8 cellular contexts compared by ENCODE assay signal in genomic region chr12:125185740-125186470, GRCh38. TPM values are rescaled to one million over a fixed set of nuclear protein-coding genes. Genes with fewer than 3 reads are reported as not detected.
DNase-seq lines count a peak whose midpoint lies in the region; ATAC-seq and TF ChIP-seq lines count a peak whose summit lies in the region.

Gene TMEM132B, plus strand, starts transcription at chr12:125186386.

- no peak within 1 kb of the TSS for H3K9ac ChIP-seq in adipocyte (ENCODE audit: low read length)

- H3K27ac ChIP-seq in heart right ventricle (no peak within 1 kb of the TSS), prostate gland (no peak within 1 kb of the TSS)

- intact Hi-C loops in heart right ventricle (cut with DNase I) = loop anchor here in 7 of 10 donors (5.0 to 10.0 kb wide), 5 partner anchors 139 to 1689 kb away; no protein-coding TSS in a partner anchor
- intact Hi-C loops in prostate gland (cut with DNase I) = no loop called here

- H3K4me1 ChIP-seq in adipocyte (ENCODE audit: control insufficient read depth, insufficient read depth, low read length) (peaks cover 14% of the 10 kb centered on the region), heart right ventricle (peaks cover 3 to 32% (median 11%) of the 10 kb centered on the region in 9 donors), prostate gland (replicated peaks) (peaks cover 8% of the 10 kb centered on the region)

- peak; percentile 71 for DNase-seq in activated effector memory CD4-positive, alpha-beta T cell treated with anti-CD3 and anti-CD28 coated beads, Interleukin-2, amount 50 U/mL, for 16 hours
- DNase-seq in activated effector memory CD4-positive, alpha-beta T cell treated with Interleukin-2 at 50 U/mL for 16 hours = no peak
- DNase-seq in NOMO-1 treated with DMSO at 0.1 percent for 48 hours (lab: John Stamatoyannopoulos, UW; ENCODE audit: unreplicated experiment) = peak; percentile 76
- DNase-seq in adipocyte (ENCODE audit: low read depth) = peak; percentile 91
- DNase-seq in heart right ventricle = peak; percentile 62 to 83
- DNase-seq in prostate gland (ENCODE audit: low spot score) = peak; percentile 59
- DNase-seq in NCI-H187 (lab: John Stamatoyannopoulos, UW) = no peak

- WGBS in heart right ventricle, 2 donors = 1% methylated on average over 25 to 63 of the region's 71 CpGs
- under 1% methylated on average over 58 of the region's 71 CpGs for WGBS in prostate gland

- H3K9me3 ChIP-seq in adipocyte (ENCODE audit: control insufficient read depth, low read length) (no peaks in the 10 kb centered on the region), heart right ventricle (no peaks in the 10 kb centered on the region), prostate gland (no peaks in the 10 kb centered on the region)

- peak; percentile 24 for TF ChIP-seq POLR2A in prostate gland (IDR thresholded peaks at IDR 0.05)

- H3K36me3 ChIP-seq in adipocyte (ENCODE audit: control insufficient read depth, insufficient read depth, low read length, severe bottlenecking) = no peaks in the 10 kb centered on the region
- H3K36me3 ChIP-seq in heart right ventricle = no peaks in the 10 kb centered on the region
- H3K36me3 ChIP-seq in prostate gland = no peaks in the 10 kb centered on the region

- ATAC-seq in HG03354 (IDR thresholded peaks at IDR 0.05; ENCODE audit: poor library complexity, severe bottlenecking, unreplicated experiment) (peak; percentile 53), heart right ventricle (peak; percentile 79 to 89 (median 82))

- peaks cover 63% of the 10 kb centered on the region for H3K27me3 ChIP-seq in adipocyte (replicated peaks; ENCODE audit: control insufficient read depth, insufficient read depth, low read length)
- peaks cover 7 to 70% (median 56%) of the 10 kb centered on the region in 7 donors for H3K27me3 ChIP-seq in heart right ventricle
- peaks cover 17% of the 10 kb centered on the region for H3K27me3 ChIP-seq in prostate gland (replicated peaks; ENCODE audit: insufficient read depth)

- TF ChIP-seq CTCF in heart right ventricle (IDR thresholded peaks at IDR 0.05) (peak in 8 of 9 donors; percentile 19 to 61 (median 44)), prostate gland (IDR thresholded peaks at IDR 0.05) (peak; percentile 26 to 48 (median 41))

- peak within 1 kb of the TSS; percentile 44 for H3K4me3 ChIP-seq in adipocyte (ENCODE audit: low read length)
- H3K4me3 ChIP-seq in heart right ventricle = peak within 1 kb of the TSS; percentile 12 to 54 (median 40)
- peak within 1 kb of the TSS; percentile 10 to 23 for H3K4me3 ChIP-seq in prostate gland

RNA-seq across cellular contexts. Expression of gene TMEM132B, which starts in this region (rescaled TPM):
- total RNA-seq in heart right ventricle = 10 to 100 TPM in 1 of 10 donors, 1 to 10 TPM in 7, under 1 TPM in 2; 0.11 to 10.7 (median 2.6) TPM
- polyA plus RNA-seq in heart right ventricle = under 1 TPM; 0.13 to 0.37 TPM
- 1 to 10 TPM in 1 of 2 donors, under 1 TPM in 1; 0.23 to 5.5 TPM for total RNA-seq in prostate gland

Comparison
In these comparisons a context has a peak if more than half of its experiments do, and no peak if none do; other contexts are left out.
1. DNase-seq: peak in activated effector memory CD4-positive, alpha-beta T cell treated with anti-CD3 and anti-CD28 coated beads, Interleukin-2, amount 50 U/mL, for 16 hours (single experiment), NOMO-1 treated with DMSO at 0.1 percent for 48 hours (single experiment), adipocyte (single experiment), heart right ventricle (2 of 2) and prostate gland (single experiment); none in activated effector memory CD4-positive, alpha-beta T cell treated with Interleukin-2 at 50 U/mL for 16 hours (single experiment) and NCI-H187 (0 of 2).
2. Peak in every context shown above with its lines, with median percentiles within 50 percentile points of each other: H3K4me3 ChIP-seq.